Comparison of ENCODE assay signal across 21 cellular contexts in the genomic region with DNA sequence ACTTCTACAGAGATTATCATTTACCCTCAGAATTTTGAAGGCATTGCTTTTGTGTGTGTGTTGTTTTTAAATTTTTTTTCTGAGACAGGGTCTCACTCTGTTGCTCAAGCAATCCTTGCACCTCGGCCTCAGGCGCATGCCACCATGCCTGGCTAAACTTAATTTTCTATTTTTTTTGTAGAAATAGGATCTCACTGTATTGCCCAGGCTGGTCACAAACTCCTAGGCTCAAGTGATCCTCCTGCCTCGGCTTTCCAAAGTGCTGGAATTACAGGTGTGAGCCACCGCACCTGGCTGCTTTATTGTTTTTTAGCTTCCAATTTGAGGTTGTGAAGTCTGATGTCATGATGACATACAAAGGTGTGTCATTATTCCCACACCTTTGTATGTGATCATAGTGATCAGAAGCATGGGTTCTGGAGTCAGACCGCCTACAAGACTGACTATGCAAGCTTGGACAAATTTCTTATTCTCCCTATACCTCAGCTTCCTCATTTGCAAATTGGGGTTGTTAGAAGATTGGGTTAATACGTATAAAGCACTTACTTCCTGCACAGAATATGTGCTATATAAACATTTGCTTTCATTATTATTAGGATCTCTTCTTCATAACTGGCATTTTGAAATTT. TPM values are rescaled to one million over a fixed set of nuclear protein-coding genes. Genes with fewer than 3 reads are reported as not detected.
"Had no signal": no experiment of that assay in that cellular context is flagged by ENCODE, and none has a peak within 500 bp of the region (broad histone marks: within the 10 kb centered on the region; RNA-seq: fewer than 3 reads in every experiment).

No MANE protein-coding gene starts in this region.

- ATAC-seq: activated CD8-positive, alpha-beta T cell treated with anti-CD3 and anti-CD28 coated beads for 36 hours; activated T-cell treated with anti-CD3 and anti-CD28 coated beads, Interleukin-2, amount 50 U/mL, for 72 hours; lower lobe of right lung; naive thymus-derived CD8-positive, alpha-beta T cell had no signal

- DNase-seq: activated CD4-positive, alpha-beta T cell treated with anti-CD3 and anti-CD28 coated beads for 4 hours; activated CD8-positive, alpha-beta memory T cell treated with anti-CD3 and anti-CD28 coated beads, Interleukin-2, amount 50 U/mL, for 4 hours; activated CD8-positive, alpha-beta T cell treated with anti-CD3 and anti-CD28 coated beads for 36 hours; activated gamma-delta T cell treated with Interleukin-2 at 50 U/mL for 16 hours; activated naive CD8-positive, alpha-beta T cell treated with anti-CD3 and anti-CD28 coated beads for 36 hours; activated T-cell treated with anti-CD3 and anti-CD28 coated beads, Interleukin-2, amount 50 U/mL, for 72 hours; brain microvascular endothelial cell; cerebellar nuclear complex; dermis blood vessel endothelial cell; endodermal cell; erythroblast; immature natural killer cell; lower lobe of right lung; naive thymus-derived CD8-positive, alpha-beta T cell; posterior cingulate gyrus; stimulated activated CD4-positive, alpha-beta T cell treated with anti-CD3 and anti-CD28 coated beads, Interleukin-4, amount 100 ng/mL, for 4 hours; T-helper 9 cell; WERI-Rb-1 had no signal

- H3K4me3 ChIP-seq: lower lobe of right lung, skin epidermis, tibial nerve had no signal

- H3K9me3 ChIP-seq: lower lobe of right lung, neutrophil, tibial nerve had no signal

- H3K27ac ChIP-seq: brain microvascular endothelial cell, lower lobe of right lung, neutrophil, skin epidermis, tibial nerve, WERI-Rb-1 had no signal

- H3K36me3 ChIP-seq: brain microvascular endothelial cell, neutrophil had no signal

- H3K27me3 ChIP-seq: brain microvascular endothelial cell, neutrophil, tibial nerve had no signal

RNA-seq across cellular contexts. Expression of a gene that starts 32.7 kb away (rescaled TPM):
- total RNA-seq: dermis blood vessel endothelial cell, endodermal cell had no signal
